ENCODE assay signal across 16 cellular contexts in the genomic region with DNA sequence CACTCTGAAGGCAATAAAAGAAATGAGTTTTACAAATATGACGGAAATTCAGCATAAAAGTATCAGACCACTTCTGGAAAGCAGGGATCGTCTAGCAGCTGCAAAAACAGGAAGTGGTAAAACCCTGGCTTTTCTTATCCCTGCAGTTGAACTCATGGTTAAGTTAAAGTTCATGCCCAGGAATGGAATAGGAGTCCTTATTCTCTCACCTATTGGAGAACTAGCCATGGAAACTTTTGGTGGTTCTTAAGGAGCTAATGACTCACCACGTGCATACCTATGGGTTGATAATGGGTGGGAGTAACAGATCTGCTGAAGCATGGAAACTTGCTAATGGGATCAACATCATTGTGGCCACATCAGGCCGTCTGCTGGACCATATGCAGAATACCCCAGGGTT.
A peak's percentile ranks its signal among the peaks of the same experiment; 100 is the strongest.
DNase-seq lines count a peak whose midpoint lies in the region; TF ChIP-seq lines count a peak whose summit lies in the region.
"Had no signal": no experiment of that assay in that cellular context is flagged by ENCODE, and none has a peak within 500 bp of the region (broad histone marks: within the 10 kb centered on the region; RNA-seq: fewer than 3 reads in every experiment).

No MANE protein-coding gene starts in this region.

- H3K36me3 ChIP-seq in skeletal muscle satellite cell (ENCODE audit: insufficient read depth, low read length) = no peaks in the 10 kb centered on the region
- H3K36me3 ChIP-seq: tibial artery had no signal

- H3K4me2 ChIP-seq in skeletal muscle satellite cell (ENCODE audit: low read length) = peak overlapping the region; percentile 38

- TF ChIP-seq CTCF in fibroblast of mammary gland (conservative IDR thresholded peaks at IDR 0.05; ENCODE audit: control insufficient read depth, insufficient read depth, low read depth, low read length) (no peak), dorsolateral prefrontal cortex (IDR thresholded peaks at IDR 0.05 in 54 of 56, conservative IDR thresholded peaks at IDR 0.05 in 2 of 56; ENCODE audit: low read depth in 1 of 56, partially characterized antibody in 56 of 56) (no peak)

- H3K27ac ChIP-seq in dorsolateral prefrontal cortex = no peak overlapping the region
- H3K27ac ChIP-seq: tibial artery had no signal

- intact Hi-C loops in dorsolateral prefrontal cortex (cut with DNase I) = no loop called here

- H3K27me3 ChIP-seq in skeletal muscle satellite cell (ENCODE audit: control insufficient read depth, insufficient read depth, low read length) (no peaks in the 10 kb centered on the region), dorsolateral prefrontal cortex (no peaks in the 10 kb centered on the region)
- H3K27me3 ChIP-seq: tibial artery had no signal

- H3K4me1 ChIP-seq in skeletal muscle satellite cell (ENCODE audit: control insufficient read depth, insufficient read depth, low read length) = peaks cover 12% of the 10 kb centered on the region
- H3K4me1 ChIP-seq: tibial artery had no signal

- H3K9ac ChIP-seq in skeletal muscle satellite cell (ENCODE audit: low read depth, low read length) = peak overlapping the region; percentile 42

- DNase-seq in NCI-H748 (lab: John Stamatoyannopoulos, UW; ENCODE audit: unreplicated experiment) = peak; percentile 9
- DNase-seq in NCI-H748 treated with DMSO at 0.1 percent for 48 hours (lab: John Stamatoyannopoulos, UW) = no peak
- peak; percentile 3 for DNase-seq in SKM-1 (lab: John Stamatoyannopoulos, UW; ENCODE audit: unreplicated experiment)
- DNase-seq in fibroblast of mammary gland (ENCODE audit: low read depth) = peak; percentile 67
- no peak for DNase-seq in NK-92 treated with Interleukin-12 subunit alpha and Interleukin-12 subunit beta, amount 100 ng/mL, for 24 hours (lab: John Stamatoyannopoulos, UW)
- no peak for DNase-seq in dorsolateral prefrontal cortex
- DNase-seq in stimulated activated CD4-positive, alpha-beta T cell treated with anti-CD3 and anti-CD28 coated beads, Interleukin-1b, Interleukin-23, amount 100 ng/mL, for 48 hours = no peak
- DNase-seq: 8988T; activated CD4-positive, alpha-beta T cell treated with anti-CD3 and anti-CD28 coated beads, Interleukin-2, amount 10 ng/mL, durations not matched to agents 24 days and 14 days; hippocampal formation; NCI-H1048; NCI-H526; retina; stimulated activated naive CD4-positive, alpha-beta T cell; tibial artery had no signal

- H3K9me3 ChIP-seq in skeletal muscle satellite cell (replicated peaks; ENCODE audit: low read length) = no peaks in the 10 kb centered on the region
- H3K9me3 ChIP-seq: tibial artery had no signal

- H3K4me3 ChIP-seq in fibroblast of mammary gland (ENCODE audit: control insufficient read depth, low read depth, low read length) = no peak overlapping the region
- H3K4me3 ChIP-seq in skeletal muscle satellite cell (ENCODE audit: low read length) = no peak overlapping the region
- no peak overlapping the region for H3K4me3 ChIP-seq in dorsolateral prefrontal cortex
- H3K4me3 ChIP-seq: tibial artery had no signal

Comparison
In these comparisons a context has a peak if more than half of its experiments do, and no peak if none do; other contexts are left out.
1. DNase-seq: peak in NCI-H748 (single experiment), SKM-1 (single experiment) and fibroblast of mammary gland (single experiment); none in NCI-H748 treated with DMSO at 0.1 percent for 48 hours (single experiment), NK-92 treated with Interleukin-12 subunit alpha and Interleukin-12 subunit beta, amount 100 ng/mL, for 24 hours (single experiment), dorsolateral prefrontal cortex (0 of 10) and stimulated activated CD4-positive, alpha-beta T cell treated with anti-CD3 and anti-CD28 coated beads, Interleukin-1b, Interleukin-23, amount 100 ng/mL, for 48 hours (single experiment).